ENCODE assay signal across 1 cellular context in genomic region chr6:53134601-53135235, GRCh38.
TF ChIP-seq lines count a peak whose summit lies in the region.

No MANE protein-coding gene starts in this region.

TF ChIP-seq in IMR-90, 13 proteins besides CTCF, POLR2A, EP300 and RAD21 (continued from another document):
- TF ChIP-seq BHLHE40 (IDR thresholded peaks at IDR 0.05; ENCODE audit: low read depth, low read length): no peak
